9 cellular contexts compared by ENCODE assay signal in the genomic region with DNA sequence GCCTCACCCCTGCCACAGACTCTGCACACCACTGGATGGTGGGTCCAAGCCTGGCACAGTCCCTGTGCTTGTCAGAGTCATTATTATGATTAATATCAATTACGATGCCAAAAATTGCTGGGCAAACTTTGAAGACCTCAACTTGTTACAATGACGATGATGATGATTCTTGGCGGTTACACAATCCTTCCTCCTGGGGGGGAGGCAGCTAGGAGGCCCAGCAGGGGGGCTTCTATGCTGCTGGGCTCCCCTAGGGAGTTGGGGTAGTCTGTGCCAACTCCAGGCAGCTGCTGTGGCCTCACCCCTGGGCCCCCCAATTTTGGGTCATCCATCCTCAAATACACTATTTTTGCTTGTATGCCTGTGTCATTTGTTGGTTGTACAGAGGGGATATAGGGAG.
"Had no signal": no experiment of that assay in that cellular context is flagged by ENCODE, and none has a peak within 500 bp of the region (broad histone marks: within the 10 kb centered on the region; RNA-seq: fewer than 3 reads in every experiment).

No MANE protein-coding gene starts in this region.

- H3K27ac Mint-ChIP-seq: activated naive CD4-positive, alpha-beta T cell treated with anti-CD3 and anti-CD28 coated beads for 36 hours; stimulated activated naive CD8-positive, alpha-beta T cell treated with anti-CD3 and anti-CD28 coated beads, Interleukin-15, amount 100 ng/mL, for 72 hours; type B pancreatic cell had no signal

- H3K4me3 Mint-ChIP-seq: activated naive CD4-positive, alpha-beta T cell treated with anti-CD3 and anti-CD28 coated beads for 36 hours; neural crest cell; stimulated activated naive CD8-positive, alpha-beta T cell treated with anti-CD3 and anti-CD28 coated beads, Interleukin-15, amount 100 ng/mL, for 72 hours; type B pancreatic cell had no signal

- H3K27me3 Mint-ChIP-seq: stimulated activated naive CD8-positive, alpha-beta T cell treated with anti-CD3 and anti-CD28 coated beads, Interleukin-15, amount 100 ng/mL, for 72 hours; type B pancreatic cell had no signal

- H3K36me3 Mint-ChIP-seq: type B pancreatic cell had no signal

- H3K9me3 Mint-ChIP-seq: activated naive CD4-positive, alpha-beta T cell treated with anti-CD3 and anti-CD28 coated beads for 36 hours; neural crest cell; stimulated activated naive CD8-positive, alpha-beta T cell treated with anti-CD3 and anti-CD28 coated beads, Interleukin-15, amount 100 ng/mL, for 72 hours had no signal

- DNase-seq: activated naive CD4-positive, alpha-beta T cell treated with anti-CD3 and anti-CD28 coated beads for 36 hours; adrenal gland; midbrain; psoas muscle; sigmoid colon; spleen; stimulated activated naive CD8-positive, alpha-beta T cell treated with anti-CD3 and anti-CD28 coated beads, Interleukin-15, amount 100 ng/mL, for 72 hours had no signal
